ENCODE assay signal across 8 cellular contexts in the genomic region with DNA sequence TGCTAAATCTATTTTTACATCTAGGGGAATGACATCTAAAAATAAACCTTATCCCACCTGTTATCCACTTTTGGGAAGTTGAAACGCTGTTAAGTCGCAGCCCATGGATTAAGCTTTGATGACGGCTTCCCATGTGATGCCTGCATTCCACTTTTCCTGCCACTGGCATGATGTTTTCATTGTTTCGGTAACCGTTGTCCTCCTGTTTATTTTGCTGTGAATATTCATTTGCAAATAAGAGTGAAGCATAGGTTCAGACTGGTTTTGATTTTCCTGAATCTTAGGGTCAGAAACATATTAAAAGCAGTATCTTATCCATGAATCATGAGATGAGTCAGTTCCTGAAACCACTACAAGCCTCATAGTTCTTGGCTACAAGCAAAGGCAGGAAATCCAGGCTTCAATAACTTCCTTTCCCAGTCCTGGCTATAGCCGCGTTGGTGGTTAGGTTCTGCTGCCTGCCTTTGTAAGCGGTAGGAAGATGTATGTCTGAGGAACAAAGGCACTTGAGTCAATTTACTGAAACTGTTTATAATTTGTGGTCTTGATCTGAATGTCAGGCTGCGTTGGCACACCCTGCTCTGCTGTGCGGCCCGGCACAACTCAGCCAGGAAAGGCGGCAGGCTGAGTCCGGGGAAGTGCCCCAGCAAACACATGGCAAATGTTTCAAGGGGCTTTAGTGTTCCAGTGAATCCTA. TPM values are rescaled to one million over a fixed set of nuclear protein-coding genes. Genes with fewer than 3 reads are reported as not detected.
DNase-seq lines count a peak whose midpoint lies in the region; ATAC-seq, FAIRE-seq and TF ChIP-seq lines count a peak whose summit lies in the region.

No MANE protein-coding gene starts in this region.

- peaks cover 22 to 52% (median 38%) of the 10 kb centered on the region in 10 experiments for H3K4me1 ChIP-seq in BLaER1 treated with 17β-estradiol and CSF1 and Interleukin-3, amounts not matched to agents 10 nM and 100 nM
- H3K4me1 ChIP-seq in neuron (ENCODE audit: insufficient read depth, low read length): peaks cover 60% of the 10 kb centered on the region

- no peak for FAIRE-seq in GM12892 (lab: Jason Lieb, UNC)

- peak; percentile 83 for DNase-seq in Jurkat, Clone E6-1 (ENCODE audit: low read depth, low spot score)
- DNase-seq in fibroblast of gingiva (ENCODE audit: low read depth) (peak; percentile 97), activated gamma-delta T cell treated with Interleukin-2 at 50 U/mL for 16 hours (no peak), GM12892 (ENCODE audit: insufficient read length) (no peak)

- H3K4me2 ChIP-seq in BLaER1 treated with 17β-estradiol and CSF1 and Interleukin-3, amounts not matched to agents 10 nM and 100 nM: peak overlapping the region; percentile 37 to 96 (median 63)

- TF ChIP-seq POLR2A in GM12892 (IDR thresholded peaks at IDR 0.05; ENCODE audit: low read depth, low read length): no peak

- no peak overlapping the region for H3K27ac ChIP-seq in BLaER1 treated with 17β-estradiol and CSF1 and Interleukin-3, amounts not matched to agents 10 nM and 100 nM

- ATAC-seq in SK-N-SH treated with all-trans-retinoic acid at 6 μM for 48 hours (peak; percentile 83), GM21515 (IDR thresholded peaks at IDR 0.05; ENCODE audit: unreplicated experiment) (no peak)

- H2AFZ ChIP-seq in neuron (ENCODE audit: low read depth, low read length): no peak overlapping the region

- H3K9me3 ChIP-seq in BLaER1 treated with 17β-estradiol and CSF1 and Interleukin-3, amounts not matched to agents 10 nM and 100 nM (replicated peaks in 1 of 11): no peaks in the 10 kb centered on the region
- H3K9me3 ChIP-seq in neuron (ENCODE audit: low read length): no peaks in the 10 kb centered on the region

- no peaks in the 10 kb centered on the region for H3K36me3 ChIP-seq in BLaER1 treated with 17β-estradiol and CSF1 and Interleukin-3, amounts not matched to agents 10 nM and 100 nM
- no peaks in the 10 kb centered on the region for H3K36me3 ChIP-seq in neuron (ENCODE audit: insufficient read depth, low read length)

- peaks cover 16 to 97% (median 77%) of the 10 kb centered on the region in 11 experiments; a peak in 19 of 22 replicates for H3K27me3 ChIP-seq in BLaER1 treated with 17β-estradiol and CSF1 and Interleukin-3, amounts not matched to agents 10 nM and 100 nM
- H3K27me3 ChIP-seq in neuron (ENCODE audit: insufficient read depth, low read length): no peaks in the 10 kb centered on the region

- H3K4me3 ChIP-seq in BLaER1 treated with 17β-estradiol and CSF1 and Interleukin-3, amounts not matched to agents 10 nM and 100 nM: peak overlapping the region in 2 of 10 experiments; percentile 15 to 25; a peak in 2 of 20 replicates
- H3K4me3 ChIP-seq in Jurkat, Clone E6-1 (ENCODE audit: low read length): peak overlapping the region; percentile 19
- peak overlapping the region; percentile 30 for H3K4me3 ChIP-seq in neuron (ENCODE audit: low read length)

- H3K9ac ChIP-seq in BLaER1 treated with 17β-estradiol and CSF1 and Interleukin-3, amounts not matched to agents 10 nM and 100 nM: no peak overlapping the region

- H4K20me1 ChIP-seq in BLaER1 treated with 17β-estradiol and CSF1 and Interleukin-3, amounts not matched to agents 10 nM and 100 nM: peaks cover 0 to 89% (median 5%) of the 10 kb centered on the region in 11 experiments; a peak in 13 of 22 replicates

TF ChIP-seq in SK-N-SH treated with all-trans-retinoic acid at 6 μM for 48 hours, 23 proteins besides CTCF, POLR2A, EP300 and RAD21:
- TF ChIP-seq ZC3H10 (CRISPR knock-in tag; IDR thresholded peaks at IDR 0.05) (peak; percentile 79), CSDC2 (CRISPR knock-in tag; IDR thresholded peaks at IDR 0.05) (0 out of 2 replicates have a peak, but pooled peaks have one; percentile 71), ZNF8 (CRISPR knock-in tag; IDR thresholded peaks at IDR 0.05) (no peak), TOX (CRISPR knock-in tag; IDR thresholded peaks at IDR 0.05; ENCODE audit: borderline replicate concordance) (peak; percentile 45; the same call in 1 of the 2 replicates), ZFP30 (CRISPR knock-in tag; IDR thresholded peaks at IDR 0.05) (no peak), ARNTL (CRISPR knock-in tag; IDR thresholded peaks at IDR 0.05; ENCODE audit: borderline replicate concordance, low read depth) (no peak), GLIS3 (CRISPR knock-in tag; IDR thresholded peaks at IDR 0.05) (no peak), BACH2 (CRISPR knock-in tag; IDR thresholded peaks at IDR 0.05; ENCODE audit: borderline replicate concordance) (no peak), ZNF70 (CRISPR knock-in tag; IDR thresholded peaks at IDR 0.05) (no peak), ZFP3 (CRISPR knock-in tag; IDR thresholded peaks at IDR 0.05) (0 out of 2 replicates have a peak, but pooled peaks have one; percentile 67), RARB (CRISPR knock-in tag; IDR thresholded peaks at IDR 0.05) (no peak; the same call in 1 of the 2 replicates), PPARA (CRISPR knock-in tag; IDR thresholded peaks at IDR 0.05; ENCODE audit: borderline replicate concordance) (no peak), ZNF565 (CRISPR knock-in tag; conservative IDR thresholded peaks at IDR 0.05; ENCODE audit: low read depth) (no peak)
- TF ChIP-seq, protein P1, sequence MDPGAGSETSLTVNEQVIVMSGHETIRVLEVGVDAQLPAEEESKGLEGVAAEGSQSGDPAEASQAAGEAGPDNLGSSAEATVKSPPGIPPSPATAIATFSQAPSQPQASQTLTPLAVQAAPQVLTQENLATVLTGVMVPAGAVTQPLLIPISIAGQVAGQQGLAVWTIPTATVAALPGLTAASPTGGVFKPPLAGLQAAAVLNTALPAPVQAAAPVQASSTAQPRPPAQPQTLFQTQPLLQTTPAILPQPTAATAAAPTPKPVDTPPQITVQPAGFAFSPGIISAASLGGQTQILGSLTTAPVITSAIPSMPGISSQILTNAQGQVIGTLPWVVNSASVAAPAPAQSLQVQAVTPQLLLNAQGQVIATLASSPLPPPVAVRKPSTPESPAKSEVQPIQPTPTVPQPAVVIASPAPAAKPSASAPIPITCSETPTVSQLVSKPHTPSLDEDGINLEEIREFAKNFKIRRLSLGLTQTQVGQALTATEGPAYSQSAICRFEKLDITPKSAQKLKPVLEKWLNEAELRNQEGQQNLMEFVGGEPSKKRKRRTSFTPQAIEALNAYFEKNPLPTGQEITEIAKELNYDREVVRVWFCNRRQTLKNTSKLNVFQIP (CRISPR knock-in tag; IDR thresholded peaks at IDR 0.05; ENCODE audit: borderline replicate concordance, low read depth): 0 out of 2 replicates have a peak, but pooled peaks have one; percentile 8
- TF ChIP-seq, protein P2, sequence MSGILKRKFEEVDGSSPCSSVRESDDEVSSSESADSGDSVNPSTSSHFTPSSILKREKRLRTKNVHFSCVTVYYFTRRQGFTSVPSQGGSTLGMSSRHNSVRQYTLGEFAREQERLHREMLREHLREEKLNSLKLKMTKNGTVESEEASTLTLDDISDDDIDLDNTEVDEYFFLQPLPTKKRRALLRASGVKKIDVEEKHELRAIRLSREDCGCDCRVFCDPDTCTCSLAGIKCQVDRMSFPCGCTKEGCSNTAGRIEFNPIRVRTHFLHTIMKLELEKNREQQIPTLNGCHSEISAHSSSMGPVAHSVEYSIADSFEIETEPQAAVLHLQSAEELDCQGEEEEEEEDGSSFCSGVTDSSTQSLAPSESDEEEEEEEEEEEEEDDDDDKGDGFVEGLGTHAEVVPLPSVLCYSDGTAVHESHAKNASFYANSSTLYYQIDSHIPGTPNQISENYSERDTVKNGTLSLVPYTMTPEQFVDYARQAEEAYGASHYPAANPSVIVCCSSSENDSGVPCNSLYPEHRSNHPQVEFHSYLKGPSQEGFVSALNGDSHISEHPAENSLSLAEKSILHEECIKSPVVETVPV (CRISPR knock-in tag; IDR thresholded peaks at IDR 0.05): peak; percentile 33; the same call in 1 of the 2 replicates
- TF ChIP-seq, protein P3, sequence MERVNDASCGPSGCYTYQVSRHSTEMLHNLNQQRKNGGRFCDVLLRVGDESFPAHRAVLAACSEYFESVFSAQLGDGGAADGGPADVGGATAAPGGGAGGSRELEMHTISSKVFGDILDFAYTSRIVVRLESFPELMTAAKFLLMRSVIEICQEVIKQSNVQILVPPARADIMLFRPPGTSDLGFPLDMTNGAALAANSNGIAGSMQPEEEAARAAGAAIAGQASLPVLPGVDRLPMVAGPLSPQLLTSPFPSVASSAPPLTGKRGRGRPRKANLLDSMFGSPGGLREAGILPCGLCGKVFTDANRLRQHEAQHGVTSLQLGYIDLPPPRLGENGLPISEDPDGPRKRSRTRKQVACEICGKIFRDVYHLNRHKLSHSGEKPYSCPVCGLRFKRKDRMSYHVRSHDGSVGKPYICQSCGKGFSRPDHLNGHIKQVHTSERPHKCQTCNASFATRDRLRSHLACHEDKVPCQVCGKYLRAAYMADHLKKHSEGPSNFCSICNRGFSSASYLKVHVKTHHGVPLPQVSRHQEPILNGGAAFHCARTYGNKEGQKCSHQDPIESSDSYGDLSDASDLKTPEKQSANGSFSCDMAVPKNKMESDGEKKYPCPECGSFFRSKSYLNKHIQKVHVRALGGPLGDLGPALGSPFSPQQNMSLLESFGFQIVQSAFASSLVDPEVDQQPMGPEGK (CRISPR knock-in tag; IDR thresholded peaks at IDR 0.05; ENCODE audit: borderline replicate concordance): peak; percentile 69; the same call in 1 of the 2 replicates

RNA-seq across cellular contexts. Expression of a gene that starts 19.4 kb away (rescaled TPM):
- 2.4 TPM for polyA plus RNA-seq in Jurkat, Clone E6-1 (2012; ENCODE audit: insufficient read depth, insufficient read length)
- 7.1 TPM for polyA plus RNA-seq in GM12892 (2012; ENCODE audit: missing spikeins)

Comparison
In these comparisons a context has a peak if more than half of its experiments do, and no peak if none do; other contexts are left out.
1. DNase-seq: peak in Jurkat, Clone E6-1 (single experiment) and fibroblast of gingiva (single experiment); none in activated gamma-delta T cell treated with Interleukin-2 at 50 U/mL for 16 hours (single experiment) and GM12892 (single experiment).